21 cellular contexts compared by ENCODE assay signal in genomic region chr2:215368493-215368809, GRCh38.
"Had no signal": no experiment of that assay in that cellular context is flagged by ENCODE, and none has a peak within 500 bp of the region (broad histone marks: within the 10 kb centered on the region; RNA-seq: fewer than 3 reads in every experiment).

No MANE protein-coding gene starts in this region.

- H3K36me3 ChIP-seq: ovary had no signal

- H3K4me1 ChIP-seq: left ventricle myocardium inferior, lower lobe of right lung, right atrium auricular region, suprapubic skin, thyroid gland had no signal

- H3K4me3 ChIP-seq: coronary artery, gastroesophageal sphincter, left ventricle myocardium inferior, lower lobe of right lung, ovary, right atrium auricular region, suprapubic skin, thyroid gland had no signal

- ATAC-seq: gastroesophageal sphincter; left cardiac atrium; lower lobe of right lung; stimulated activated effector memory CD8-positive, alpha-beta T cell treated with anti-CD3 and anti-CD28 coated beads, Interleukin-12 subunit alpha, Interleukin-12 subunit beta, amount 100 ng/mL, for 72 hours; stimulated activated naive CD8-positive, alpha-beta T cell treated with anti-CD3 and anti-CD28 coated beads, Interleukin-15, Interleukin-2, amounts not matched to agents 100 U/mL and 50 U/mL, for 24 hours had no signal

- DNase-seq: effector CD4-positive, alpha-beta T cell; endodermal cell; glutamatergic neuron; immature natural killer cell; kidney; left cardiac atrium; left ventricle myocardium inferior; lower lobe of right lung; midbrain; ovary; stimulated activated CD4-positive, alpha-beta T cell treated with anti-CD3 and anti-CD28 coated beads, Interleukin-4, amount 100 ng/mL, for 1 hour; stimulated activated CD8-positive, alpha-beta memory T cell treated with anti-CD3 and anti-CD28 coated beads, Interleukin-4, amount 100 ng/mL, for 48 hours; stimulated activated naive CD8-positive, alpha-beta T cell treated with anti-CD3 and anti-CD28 coated beads, Interleukin-15, Interleukin-2, amounts not matched to agents 100 U/mL and 50 U/mL, for 24 hours; thyroid gland had no signal

- H3K27ac ChIP-seq: coronary artery, left ventricle myocardium inferior, lower lobe of right lung, ovary, right atrium auricular region, suprapubic skin, thyroid gland had no signal

- H3K9me3 ChIP-seq: gastroesophageal sphincter, left ventricle myocardium inferior, lower lobe of right lung, ovary, right atrium auricular region, suprapubic skin, thyroid gland had no signal

- FAIRE-seq: endothelial cell of umbilical vein, kidney, urothelium cell line had no signal

- H3K27me3 ChIP-seq: gastroesophageal sphincter, ovary, right atrium auricular region, suprapubic skin, thyroid gland had no signal
